In the genomic region with DNA sequence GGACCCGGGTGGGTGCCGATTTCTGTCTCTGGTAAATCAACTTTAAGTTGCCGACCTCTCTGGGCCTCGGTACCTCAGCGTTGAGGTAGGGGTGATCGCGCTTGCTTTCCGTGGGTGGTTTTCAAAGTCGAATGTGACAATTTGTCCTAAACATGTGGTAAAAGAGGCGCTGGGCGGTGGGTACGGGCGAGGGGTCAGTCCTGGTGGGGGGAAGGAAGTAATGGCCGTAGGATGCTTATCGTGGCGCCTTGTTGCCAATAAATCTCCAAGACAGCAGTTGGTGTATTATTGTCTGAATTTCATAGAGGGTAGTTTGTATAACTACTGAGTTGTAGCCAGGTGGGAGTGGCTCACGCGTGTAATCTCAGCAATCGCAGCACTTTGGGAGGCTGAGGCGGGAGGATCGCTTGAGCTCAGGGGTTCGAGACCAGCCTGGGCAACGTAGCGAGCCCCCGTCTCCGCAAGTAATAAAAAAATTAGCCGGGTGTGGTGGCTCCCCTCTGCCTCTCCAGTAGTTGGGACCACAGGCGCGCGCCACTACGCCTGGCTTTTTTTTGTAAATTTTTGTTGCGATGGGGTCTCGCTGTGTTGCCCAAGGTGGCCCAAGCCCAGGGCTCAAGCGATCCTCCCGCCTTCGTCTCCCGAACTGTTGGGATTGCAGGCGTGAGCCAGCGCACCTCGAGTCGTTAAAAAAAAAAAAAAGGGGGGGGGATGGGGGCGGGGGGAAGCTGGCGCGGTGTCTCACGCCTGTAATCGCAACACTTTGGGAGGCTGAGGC, we compare ENCODE assay signal across 8 cellular contexts. TPM values are rescaled to one million over a fixed set of nuclear protein-coding genes. Genes with fewer than 3 reads are reported as not detected.
DNase-seq lines count a peak whose midpoint lies in the region; TF ChIP-seq lines count a peak whose summit lies in the region.

No MANE protein-coding gene starts in this region.

- H3K9me3 Mint-ChIP-seq in activated T-helper 1 cell treated with anti-CD3 and anti-CD28 coated beads, Interleukin-12 subunit alpha, Interleukin-12 subunit beta, Interleukin-2, Interleukin-4 antibody, amounts not matched to agents 30 ng/mL and 10 ng/mL and 1 ng/mL, durations not matched to agents 14 hours and 24 hours and 36 hours, result no peaks in the 10 kb centered on the region

- H3K27ac Mint-ChIP-seq in activated T-helper 1 cell treated with anti-CD3 and anti-CD28 coated beads, Interleukin-12 subunit alpha, Interleukin-12 subunit beta, Interleukin-2, Interleukin-4 antibody, amounts not matched to agents 30 ng/mL and 10 ng/mL and 1 ng/mL, durations not matched to agents 14 hours and 24 hours and 36 hours, result peak overlapping the region; percentile 90

- peak; percentile 30 for DNase-seq in stimulated activated CD4-positive, alpha-beta T cell treated with anti-CD3 and anti-CD28 coated beads, Interleukin-15, amount 100 ng/mL, for 24 hours
- no peak for DNase-seq in stimulated activated CD4-positive, alpha-beta T cell treated with anti-CD3 and anti-CD28 coated beads, Interleukin-2, amount 100 ng/mL, for 24 hours
- DNase-seq in activated T-helper 1 cell treated with anti-CD3 and anti-CD28 coated beads, Interleukin-12 subunit alpha, Interleukin-12 subunit beta, Interleukin-2, Interleukin-4 antibody, amounts not matched to agents 30 ng/mL and 10 ng/mL and 1 ng/mL, durations not matched to agents 14 hours and 24 hours and 36 hours (ENCODE audit: low spot score), result no peak
- DNase-seq in stomach (no peak), NCI-H774 (lab: John Stamatoyannopoulos, UW) (no peak), DMS153 (lab: John Stamatoyannopoulos, UW) (no peak), mucosa of gallbladder (ENCODE audit: low spot score) (no peak)

- intact Hi-C loops in activated T-helper 1 cell treated with anti-CD3 and anti-CD28 coated beads, Interleukin-12 subunit alpha, Interleukin-12 subunit beta, Interleukin-2, Interleukin-4 antibody, amounts not matched to agents 30 ng/mL and 10 ng/mL and 1 ng/mL, durations not matched to agents 14 hours and 24 hours and 36 hours (cut with micrococcal nuclease), result loop anchor here (1.0 to 10.0 kb wide), 10 partner anchors 17 to 491 kb away; partner anchors contain the start of genes ABHD11, BAZ1B, BCL7B and EIF4H
- intact Hi-C loops in stomach (cut with DNase I; ENCODE audit: low total_unique reads), result no loop called here

- no peaks in the 10 kb centered on the region for H3K27me3 Mint-ChIP-seq in activated T-helper 1 cell treated with anti-CD3 and anti-CD28 coated beads, Interleukin-12 subunit alpha, Interleukin-12 subunit beta, Interleukin-2, Interleukin-4 antibody, amounts not matched to agents 30 ng/mL and 10 ng/mL and 1 ng/mL, durations not matched to agents 14 hours and 24 hours and 36 hours (ENCODE audit: insufficient read depth)

- H3K4me1 Mint-ChIP-seq in activated T-helper 1 cell treated with anti-CD3 and anti-CD28 coated beads, Interleukin-12 subunit alpha, Interleukin-12 subunit beta, Interleukin-2, Interleukin-4 antibody, amounts not matched to agents 30 ng/mL and 10 ng/mL and 1 ng/mL, durations not matched to agents 14 hours and 24 hours and 36 hours (ENCODE audit: low read depth), result peaks cover 32% of the 10 kb centered on the region

- H3K27ac ChIP-seq in iPS-20b (ENCODE audit: low read length) (peak overlapping the region; percentile 74), stomach (peak overlapping the region; percentile 64 to 92 (median 89))

- no peak for TF ChIP-seq CTCF in stomach (IDR thresholded peaks at IDR 0.05)

- no peak for TF ChIP-seq POLR2A in stomach (IDR thresholded peaks at IDR 0.05)

- no peaks in the 10 kb centered on the region for H3K27me3 ChIP-seq in iPS-20b (ENCODE audit: insufficient read depth, low read length)
- no peaks in the 10 kb centered on the region for H3K27me3 ChIP-seq in stomach

- WGBS in stomach, 5 donors, result 28 to 33% (median 32%) methylated on average over 45 to 46 of the region's 46 CpGs

- peaks cover 2% of the 10 kb centered on the region; the same call in 1 of the 2 replicates for H3K4me1 ChIP-seq in iPS-20b (ENCODE audit: insufficient read depth, low read length)
- H3K4me1 ChIP-seq in stomach, result peaks cover 22 to 60% (median 52%) of the 10 kb centered on the region in 4 donors

- peaks cover 22% of the 10 kb centered on the region for H3K36me3 Mint-ChIP-seq in activated T-helper 1 cell treated with anti-CD3 and anti-CD28 coated beads, Interleukin-12 subunit alpha, Interleukin-12 subunit beta, Interleukin-2, Interleukin-4 antibody, amounts not matched to agents 30 ng/mL and 10 ng/mL and 1 ng/mL, durations not matched to agents 14 hours and 24 hours and 36 hours (ENCODE audit: low read depth)

- TF ChIP-seq EP300 in stomach (IDR thresholded peaks at IDR 0.05), result no peak

- H3K36me3 ChIP-seq in iPS-20b (ENCODE audit: insufficient read depth, low read depth, low read length) (peaks cover 30% of the 10 kb centered on the region), stomach (peaks cover 15 to 39% (median 28%) of the 10 kb centered on the region in 4 donors)

- H3K4me3 Mint-ChIP-seq in activated T-helper 1 cell treated with anti-CD3 and anti-CD28 coated beads, Interleukin-12 subunit alpha, Interleukin-12 subunit beta, Interleukin-2, Interleukin-4 antibody, amounts not matched to agents 30 ng/mL and 10 ng/mL and 1 ng/mL, durations not matched to agents 14 hours and 24 hours and 36 hours, result peak overlapping the region; percentile 99

- peak overlapping the region; percentile 98 for H3K9ac ChIP-seq in iPS-20b (ENCODE audit: low read depth, low read length)

- H3K9me3 ChIP-seq in iPS-20b (ENCODE audit: insufficient read depth, low read depth, low read length) (no peaks in the 10 kb centered on the region), stomach (no peaks in the 10 kb centered on the region)

- H3K4me3 ChIP-seq in iPS-20b (ENCODE audit: low read length) (peak overlapping the region; percentile 97), stomach (peak overlapping the region; percentile 85 to 100 (median 96))

RNA-seq across cellular contexts. Expression of gene BUD23, which starts 0.7 kb away (rescaled TPM):
- total RNA-seq in activated T-helper 1 cell treated with anti-CD3 and anti-CD28 coated beads, Interleukin-12 subunit alpha, Interleukin-12 subunit beta, Interleukin-2, Interleukin-4 antibody, amounts not matched to agents 30 ng/mL and 10 ng/mL and 1 ng/mL, durations not matched to agents 14 hours and 24 hours and 36 hours, result 128 and 138 TPM in 2 replicates
- total RNA-seq in stomach (10 to 100 TPM; 17.4 to 60.4 (median 34.5) TPM), mucosa of gallbladder (57.6 TPM)
- polyA plus RNA-seq in stomach, result 10 to 100 TPM; 36.7 to 71.9 (median 55.8) TPM

RNA-seq across cellular contexts. Expression of gene DNAJC30, which starts 0.9 kb away (rescaled TPM):
- 11.2 and 11.6 TPM in 2 replicates for total RNA-seq in activated T-helper 1 cell treated with anti-CD3 and anti-CD28 coated beads, Interleukin-12 subunit alpha, Interleukin-12 subunit beta, Interleukin-2, Interleukin-4 antibody, amounts not matched to agents 30 ng/mL and 10 ng/mL and 1 ng/mL, durations not matched to agents 14 hours and 24 hours and 36 hours
- total RNA-seq in stomach, result 10 to 100 TPM in 1 of 5 donors, 1 to 10 TPM in 3, not detected in 1; 1.2 to 11.3 (median 3.2) TPM
- 1 to 10 TPM; 5.7 to 8.2 (median 8.0) TPM for polyA plus RNA-seq in stomach
- 15.9 TPM for total RNA-seq in mucosa of gallbladder

RNA-seq across cellular contexts. Expression of gene VPS37D, which starts 16.5 kb away (rescaled TPM):
- 0.18 and 0.34 TPM in 2 replicates for total RNA-seq in activated T-helper 1 cell treated with anti-CD3 and anti-CD28 coated beads, Interleukin-12 subunit alpha, Interleukin-12 subunit beta, Interleukin-2, Interleukin-4 antibody, amounts not matched to agents 30 ng/mL and 10 ng/mL and 1 ng/mL, durations not matched to agents 14 hours and 24 hours and 36 hours
- under 1 TPM in 1 of 5 donors, not detected in 4; 0.55 TPM for total RNA-seq in stomach
- polyA plus RNA-seq in stomach, result 1 to 10 TPM; 2.2 to 2.4 (median 2.3) TPM
- total RNA-seq in mucosa of gallbladder, result 13.5 TPM

RNA-seq across cellular contexts. Expression of gene STX1A, which starts 35.4 kb away (rescaled TPM):
- total RNA-seq in activated T-helper 1 cell treated with anti-CD3 and anti-CD28 coated beads, Interleukin-12 subunit alpha, Interleukin-12 subunit beta, Interleukin-2, Interleukin-4 antibody, amounts not matched to agents 30 ng/mL and 10 ng/mL and 1 ng/mL, durations not matched to agents 14 hours and 24 hours and 36 hours, result 24.9 and 26.7 TPM in 2 replicates
- total RNA-seq in stomach (10 to 100 TPM in 2 of 5 donors, 1 to 10 TPM in 2, not detected in 1; 3.9 to 57.2 (median 11.6) TPM), mucosa of gallbladder (33.8 TPM)
- polyA plus RNA-seq in stomach, result 1 to 10 TPM; 1.1 to 8.1 (median 4.2) TPM

RNA-seq across cellular contexts. Expression of gene ABHD11, which starts 54.5 kb away (rescaled TPM):
- 18.9 and 24.3 TPM in 2 replicates for total RNA-seq in activated T-helper 1 cell treated with anti-CD3 and anti-CD28 coated beads, Interleukin-12 subunit alpha, Interleukin-12 subunit beta, Interleukin-2, Interleukin-4 antibody, amounts not matched to agents 30 ng/mL and 10 ng/mL and 1 ng/mL, durations not matched to agents 14 hours and 24 hours and 36 hours
- 100 to 1,000 TPM in 1 of 5 donors, 10 to 100 TPM in 4; 11.6 to 112 (median 13.8) TPM for total RNA-seq in stomach
- 10 to 100 TPM; 19.5 to 27.2 (median 22.9) TPM for polyA plus RNA-seq in stomach
- total RNA-seq in mucosa of gallbladder, result 55.8 TPM
